ENCODE assay signal across 1 cellular context in the genomic region with DNA sequence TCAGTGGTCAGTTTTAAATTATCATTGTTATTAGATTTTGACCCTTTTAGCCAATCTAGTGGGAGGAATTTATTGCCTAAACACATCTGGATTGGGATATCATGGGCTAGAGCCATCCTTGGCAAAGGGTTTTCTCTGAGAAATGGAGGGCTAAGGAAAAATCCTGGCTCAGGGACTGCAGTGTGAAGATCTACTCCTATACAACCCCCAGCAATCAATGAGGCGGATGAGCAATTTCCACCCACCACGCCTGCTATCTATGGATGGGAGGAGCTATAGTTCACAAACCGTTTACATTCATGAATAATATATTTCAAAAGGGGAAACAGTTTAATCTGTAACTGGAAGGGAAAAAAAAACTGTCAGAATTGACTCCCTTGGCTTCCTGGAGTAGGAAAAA.
TF ChIP-seq lines count a peak whose summit lies in the region.

No MANE protein-coding gene starts in this region.

TF ChIP-seq in GM23338, 12 proteins besides CTCF, POLR2A, EP300 and RAD21 (continued from another document):
- TF ChIP-seq, protein P1, sequence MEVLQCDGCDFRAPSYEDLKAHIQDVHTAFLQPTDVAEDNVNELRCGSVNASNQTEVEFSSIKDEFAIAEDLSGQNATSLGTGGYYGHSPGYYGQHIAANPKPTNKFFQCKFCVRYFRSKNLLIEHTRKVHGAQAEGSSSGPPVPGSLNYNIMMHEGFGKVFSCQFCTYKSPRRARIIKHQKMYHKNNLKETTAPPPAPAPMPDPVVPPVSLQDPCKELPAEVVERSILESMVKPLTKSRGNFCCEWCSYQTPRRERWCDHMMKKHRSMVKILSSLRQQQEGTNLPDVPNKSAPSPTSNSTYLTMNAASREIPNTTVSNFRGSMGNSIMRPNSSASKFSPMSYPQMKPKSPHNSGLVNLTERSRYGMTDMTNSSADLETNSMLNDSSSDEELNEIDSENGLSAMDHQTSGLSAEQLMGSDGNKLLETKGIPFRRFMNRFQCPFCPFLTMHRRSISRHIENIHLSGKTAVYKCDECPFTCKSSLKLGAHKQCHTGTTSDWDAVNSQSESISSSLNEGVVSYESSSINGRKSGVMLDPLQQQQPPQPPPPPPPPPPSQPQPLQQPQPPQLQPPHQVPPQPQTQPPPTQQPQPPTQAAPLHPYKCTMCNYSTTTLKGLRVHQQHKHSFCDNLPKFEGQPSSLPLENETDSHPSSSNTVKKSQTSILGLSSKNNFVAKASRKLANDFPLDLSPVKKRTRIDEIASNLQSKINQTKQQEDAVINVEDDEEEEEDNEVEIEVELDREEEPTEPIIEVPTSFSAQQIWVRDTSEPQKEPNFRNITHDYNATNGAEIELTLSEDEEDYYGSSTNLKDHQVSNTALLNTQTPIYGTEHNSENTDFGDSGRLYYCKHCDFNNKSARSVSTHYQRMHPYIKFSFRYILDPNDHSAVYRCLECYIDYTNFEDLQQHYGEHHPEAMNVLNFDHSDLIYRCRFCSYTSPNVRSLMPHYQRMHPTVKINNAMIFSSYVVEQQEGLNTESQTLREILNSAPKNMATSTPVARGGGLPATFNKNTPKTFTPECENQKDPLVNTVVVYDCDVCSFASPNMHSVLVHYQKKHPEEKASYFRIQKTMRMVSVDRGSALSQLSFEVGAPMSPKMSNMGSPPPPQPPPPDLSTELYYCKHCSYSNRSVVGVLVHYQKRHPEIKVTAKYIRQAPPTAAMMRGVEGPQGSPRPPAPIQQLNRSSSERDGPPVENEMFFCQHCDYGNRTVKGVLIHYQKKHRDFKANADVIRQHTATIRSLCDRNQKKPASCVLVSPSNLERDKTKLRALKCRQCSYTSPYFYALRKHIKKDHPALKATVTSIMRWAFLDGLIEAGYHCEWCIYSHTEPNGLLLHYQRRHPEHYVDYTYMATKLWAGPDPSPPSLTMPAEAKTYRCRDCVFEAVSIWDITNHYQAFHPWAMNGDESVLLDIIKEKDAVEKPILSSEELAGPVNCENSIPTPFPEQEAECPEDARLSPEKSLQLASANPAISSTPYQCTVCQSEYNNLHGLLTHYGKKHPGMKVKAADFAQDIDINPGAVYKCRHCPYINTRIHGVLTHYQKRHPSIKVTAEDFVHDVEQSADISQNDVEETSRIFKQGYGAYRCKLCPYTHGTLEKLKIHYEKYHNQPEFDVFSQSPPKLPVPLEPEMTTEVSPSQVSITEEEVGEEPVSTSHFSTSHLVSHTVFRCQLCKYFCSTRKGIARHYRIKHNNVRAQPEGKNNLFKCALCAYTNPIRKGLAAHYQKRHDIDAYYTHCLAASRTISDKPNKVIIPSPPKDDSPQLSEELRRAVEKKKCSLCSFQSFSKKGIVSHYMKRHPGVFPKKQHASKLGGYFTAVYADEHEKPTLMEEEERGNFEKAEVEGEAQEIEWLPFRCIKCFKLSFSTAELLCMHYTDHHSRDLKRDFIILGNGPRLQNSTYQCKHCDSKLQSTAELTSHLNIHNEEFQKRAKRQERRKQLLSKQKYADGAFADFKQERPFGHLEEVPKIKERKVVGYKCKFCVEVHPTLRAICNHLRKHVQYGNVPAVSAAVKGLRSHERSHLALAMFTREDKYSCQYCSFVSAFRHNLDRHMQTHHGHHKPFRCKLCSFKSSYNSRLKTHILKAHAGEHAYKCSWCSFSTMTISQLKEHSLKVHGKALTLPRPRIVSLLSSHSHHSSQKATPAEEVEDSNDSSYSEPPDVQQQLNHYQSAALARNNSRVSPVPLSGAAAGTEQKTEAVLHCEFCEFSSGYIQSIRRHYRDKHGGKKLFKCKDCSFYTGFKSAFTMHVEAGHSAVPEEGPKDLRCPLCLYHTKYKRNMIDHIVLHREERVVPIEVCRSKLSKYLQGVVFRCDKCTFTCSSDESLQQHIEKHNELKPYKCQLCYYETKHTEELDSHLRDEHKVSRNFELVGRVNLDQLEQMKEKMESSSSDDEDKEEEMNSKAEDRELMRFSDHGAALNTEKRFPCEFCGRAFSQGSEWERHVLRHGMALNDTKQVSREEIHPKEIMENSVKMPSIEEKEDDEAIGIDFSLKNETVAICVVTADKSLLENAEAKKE (CRISPR knock-in tag; IDR thresholded peaks at IDR 0.05), result no peak
- TF ChIP-seq JUNB (IDR thresholded peaks at IDR 0.05; ENCODE audit: unreplicated experiment) (no peak), EZH2 (IDR thresholded peaks at IDR 0.05; ENCODE audit: low read depth, unreplicated experiment) (no peak), ZNF331 (CRISPR knock-in tag; IDR thresholded peaks at IDR 0.05; ENCODE audit: low read depth) (no peak)
- TF ChIP-seq, protein P2, sequence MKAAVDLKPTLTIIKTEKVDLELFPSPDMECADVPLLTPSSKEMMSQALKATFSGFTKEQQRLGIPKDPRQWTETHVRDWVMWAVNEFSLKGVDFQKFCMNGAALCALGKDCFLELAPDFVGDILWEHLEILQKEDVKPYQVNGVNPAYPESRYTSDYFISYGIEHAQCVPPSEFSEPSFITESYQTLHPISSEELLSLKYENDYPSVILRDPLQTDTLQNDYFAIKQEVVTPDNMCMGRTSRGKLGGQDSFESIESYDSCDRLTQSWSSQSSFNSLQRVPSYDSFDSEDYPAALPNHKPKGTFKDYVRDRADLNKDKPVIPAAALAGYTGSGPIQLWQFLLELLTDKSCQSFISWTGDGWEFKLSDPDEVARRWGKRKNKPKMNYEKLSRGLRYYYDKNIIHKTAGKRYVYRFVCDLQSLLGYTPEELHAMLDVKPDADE (IDR thresholded peaks at IDR 0.05), result no peak
